1 cellular context compared by ENCODE assay signal in genomic region chr1:39210649-39211048, GRCh38.
TF ChIP-seq lines count a peak whose summit lies in the region.

No MANE protein-coding gene starts in this region.

TF ChIP-seq in H1, 55 proteins besides CTCF, POLR2A, EP300 and RAD21:
- no peak for TF ChIP-seq SP1 (IDR thresholded peaks at IDR 0.05; ENCODE audit: low read depth, low read length)
- TF ChIP-seq CHD7 (IDR thresholded peaks at IDR 0.05; ENCODE audit: insufficient replicate concordance, low read length), result no peak
- TF ChIP-seq KDM1A (IDR thresholded peaks at IDR 0.05; ENCODE audit: borderline replicate concordance, low read length), result peak; percentile 31; the same call in 1 of the 2 replicates
